In genomic region chr2:184769686-184770085, GRCh38 we compare ENCODE assay signal across 22 cellular contexts.
"Had no signal": no experiment of that assay in that cellular context is flagged by ENCODE, and none has a peak within 500 bp of the region (broad histone marks: within the 10 kb centered on the region; RNA-seq: fewer than 3 reads in every experiment).

No MANE protein-coding gene starts in this region.

- H3K4me3 Mint-ChIP-seq: effector memory CD8-positive, alpha-beta T cell; memory B cell; natural killer cell; stimulated activated effector memory CD8-positive, alpha-beta T cell treated with anti-CD3 and anti-CD28 coated beads, Interleukin-12 subunit alpha, Interleukin-12 subunit beta, amount 100 ng/mL, for 72 hours; type B pancreatic cell had no signal

- H3K79me2 ChIP-seq: parathyroid adenoma had no signal

- DNase-seq: cortex of kidney; effector memory CD8-positive, alpha-beta T cell; erythroblast; esophagus squamous epithelium; kidney; natural killer cell; stimulated activated CD4-positive, alpha-beta T cell treated with anti-CD3 and anti-CD28 coated beads, Interleukin-2, amount 100 ng/mL, for 24 hours; stimulated activated CD4-positive, alpha-beta T cell treated with anti-CD3 and anti-CD28 coated beads, Interleukin-4, amount 100 ng/mL, for 24 hours; stimulated activated naive CD4-positive, alpha-beta T cell treated with Interleukin-2 at 50 U/mL for 16 hours; substantia nigra; testis; tibial artery had no signal

- H3K4me1 ChIP-seq: esophagus squamous epithelium, foreskin keratinocyte, gastroesophageal sphincter, parathyroid adenoma, testis, tibial artery had no signal

- H3K9ac ChIP-seq: parathyroid adenoma had no signal

- H3K27ac ChIP-seq: esophagus squamous epithelium, foreskin keratinocyte, gastroesophageal sphincter, parathyroid adenoma, testis, tibial artery had no signal

- H2AFZ ChIP-seq: parathyroid adenoma had no signal

- ATAC-seq: effector memory CD8-positive, alpha-beta T cell; foreskin keratinocyte; gastroesophageal sphincter; left lobe of liver; natural killer cell; sciatic nerve; stimulated activated effector memory CD8-positive, alpha-beta T cell treated with anti-CD3 and anti-CD28 coated beads, Interleukin-12 subunit alpha, Interleukin-12 subunit beta, amount 100 ng/mL, for 72 hours had no signal

- H3K36me3 Mint-ChIP-seq: memory B cell; natural killer cell; stimulated activated effector memory CD8-positive, alpha-beta T cell treated with anti-CD3 and anti-CD28 coated beads, Interleukin-12 subunit alpha, Interleukin-12 subunit beta, amount 100 ng/mL, for 72 hours; type B pancreatic cell had no signal

- H3K36me3 ChIP-seq: esophagus squamous epithelium, gastroesophageal sphincter, tibial artery had no signal

- H3K4me3 ChIP-seq: esophagus squamous epithelium, gastroesophageal sphincter, lung, testis, tibial artery had no signal

- H3K4me1 Mint-ChIP-seq: natural killer cell; stimulated activated effector memory CD8-positive, alpha-beta T cell treated with anti-CD3 and anti-CD28 coated beads, Interleukin-12 subunit alpha, Interleukin-12 subunit beta, amount 100 ng/mL, for 72 hours had no signal

- H3K27me3 ChIP-seq: esophagus squamous epithelium, foreskin keratinocyte, gastroesophageal sphincter, testis, tibial artery had no signal

- H3K27ac Mint-ChIP-seq: effector memory CD8-positive, alpha-beta T cell; memory B cell; natural killer cell; progenitor cell of endocrine pancreas; stimulated activated effector memory CD8-positive, alpha-beta T cell treated with anti-CD3 and anti-CD28 coated beads, Interleukin-12 subunit alpha, Interleukin-12 subunit beta, amount 100 ng/mL, for 72 hours; type B pancreatic cell had no signal

- H3K9me3 ChIP-seq: gastroesophageal sphincter, testis, tibial artery had no signal

- H3K9me3 Mint-ChIP-seq: memory B cell; stimulated activated effector memory CD8-positive, alpha-beta T cell treated with anti-CD3 and anti-CD28 coated beads, Interleukin-12 subunit alpha, Interleukin-12 subunit beta, amount 100 ng/mL, for 72 hours; type B pancreatic cell had no signal

- H3K27me3 Mint-ChIP-seq: effector memory CD8-positive, alpha-beta T cell; memory B cell; progenitor cell of endocrine pancreas; type B pancreatic cell had no signal
